ENCODE assay signal across 14 cellular contexts in genomic region chr12:47790676-47791350, GRCh38.
"Had no signal": no experiment of that assay in that cellular context is flagged by ENCODE, and none has a peak within 500 bp of the region (broad histone marks: within the 10 kb centered on the region; RNA-seq: fewer than 3 reads in every experiment).

No MANE protein-coding gene starts in this region.

- H3K4me1 Mint-ChIP-seq: stimulated activated memory B cell treated with anti-CD40 and anti-IgM and Interleukin-4, amounts not matched to agents 10 μg/mL and 1 μg/mL and 100 μg/mL, for 72 hours had no signal

- H3K4me1 ChIP-seq: pancreas, thyroid gland, uterus had no signal

- DNase-seq: activated CD4-positive, alpha-beta T cell treated with anti-CD3 and anti-CD28 coated beads, Interleukin-2, amount 50 U/mL, for 48 hours; activated effector memory CD4-positive, alpha-beta T cell treated with Interleukin-2 at 50 U/mL for 16 hours; activated naive CD8-positive, alpha-beta T cell treated with anti-CD3 and anti-CD28 coated beads, Interleukin-2, amount 10 ng/mL, durations not matched to agents 7 days and 5 days; anterior cingulate cortex; islet precursor cell; naive thymus-derived CD4-positive, alpha-beta T cell; stimulated activated CD4-positive, alpha-beta T cell treated with anti-CD3 and anti-CD28 coated beads, Interleukin-12 subunit alpha, Interleukin-12 subunit beta, amount 100 ng/mL, for 4 hours; thyroid gland; uterus had no signal

- H3K27me3 Mint-ChIP-seq: activated naive CD8-positive, alpha-beta T cell treated with anti-CD3 and anti-CD28 coated beads, Interleukin-2, amount 10 ng/mL, durations not matched to agents 7 days and 5 days; naive thymus-derived CD4-positive, alpha-beta T cell; stimulated activated memory B cell treated with anti-CD40 and anti-IgM and Interleukin-4, amounts not matched to agents 10 μg/mL and 1 μg/mL and 100 μg/mL, for 72 hours had no signal

- H3K9me3 ChIP-seq: mucosa of descending colon, pancreas, thyroid gland, uterus had no signal

- H3K27me3 ChIP-seq: pancreas, thyroid gland, uterus had no signal

- H3K27ac ChIP-seq: pancreas, thyroid gland, uterus had no signal

- ATAC-seq: esophagus mucosa; left lobe of liver; mucosa of descending colon; naive thymus-derived CD4-positive, alpha-beta T cell; pancreas; stimulated activated memory B cell treated with anti-CD40 and anti-IgM and Interleukin-4, amounts not matched to agents 10 μg/mL and 1 μg/mL and 100 μg/mL, for 72 hours had no signal

- H3K27ac Mint-ChIP-seq: activated naive CD8-positive, alpha-beta T cell treated with anti-CD3 and anti-CD28 coated beads, Interleukin-2, amount 10 ng/mL, durations not matched to agents 7 days and 5 days; stimulated activated memory B cell treated with anti-CD40 and anti-IgM and Interleukin-4, amounts not matched to agents 10 μg/mL and 1 μg/mL and 100 μg/mL, for 72 hours had no signal

- H3K4me3 Mint-ChIP-seq: activated naive CD8-positive, alpha-beta T cell treated with anti-CD3 and anti-CD28 coated beads, Interleukin-2, amount 10 ng/mL, durations not matched to agents 7 days and 5 days; naive thymus-derived CD4-positive, alpha-beta T cell; stimulated activated memory B cell treated with anti-CD40 and anti-IgM and Interleukin-4, amounts not matched to agents 10 μg/mL and 1 μg/mL and 100 μg/mL, for 72 hours had no signal

- H3K9me3 Mint-ChIP-seq: activated naive CD8-positive, alpha-beta T cell treated with anti-CD3 and anti-CD28 coated beads, Interleukin-2, amount 10 ng/mL, durations not matched to agents 7 days and 5 days; naive thymus-derived CD4-positive, alpha-beta T cell; stimulated activated memory B cell treated with anti-CD40 and anti-IgM and Interleukin-4, amounts not matched to agents 10 μg/mL and 1 μg/mL and 100 μg/mL, for 72 hours had no signal
